In genomic region chr3:126460386-126460785, GRCh38 we compare ENCODE assay signal across 23 cellular contexts. TPM values are rescaled to one million over a fixed set of nuclear protein-coding genes. Genes with fewer than 3 reads are reported as not detected.
"Had no signal": no experiment of that assay in that cellular context is flagged by ENCODE, and none has a peak within 500 bp of the region (broad histone marks: within the 10 kb centered on the region; RNA-seq: fewer than 3 reads in every experiment).

No MANE protein-coding gene starts in this region.

- DNase-seq: activated CD4-positive, alpha-beta T cell treated with anti-CD3 and anti-CD28 coated beads, Interleukin-2, amount 50 U/mL, for 4 hours; activated naive CD4-positive, alpha-beta T cell treated with anti-CD3 and anti-CD28 coated beads for 36 hours; effector memory CD4-positive, alpha-beta T cell; esophagus squamous epithelium; left cardiac atrium; lower lobe of right lung; stimulated activated CD4-positive, alpha-beta T cell treated with anti-CD3 and anti-CD28 coated beads, Interleukin-12 subunit alpha, Interleukin-12 subunit beta, amount 100 ng/mL, for 4 hours; stimulated activated CD4-positive, alpha-beta T cell treated with anti-CD3 and anti-CD28 coated beads, Interleukin-1b, Interleukin-23, amount 100 ng/mL, for 48 hours; transverse colon; WERI-Rb-1 had no signal

- H3K4me1 ChIP-seq: adrenal gland, neural progenitor cell, transverse colon, vagina had no signal

- H3K9me3 ChIP-seq: adrenal gland, esophagus squamous epithelium, lower lobe of right lung, pancreas, transverse colon, vagina had no signal

- H3K9me3 Mint-ChIP-seq: activated naive CD4-positive, alpha-beta T cell treated with anti-CD3 and anti-CD28 coated beads for 36 hours; activated T-helper 17 cell treated with anti-CD3 and anti-CD28 coated beads, Interleukin-2, amount 50 U/mL, for 72 hours; dendritic cell treated with granulocyte-macrophage colony-stimulating factor and Interleukin-4, amounts not matched to agents 40 ng/mL and 50 ng/mL, for 4 days; neural progenitor cell; stimulated activated naive CD8-positive, alpha-beta T cell treated with anti-CD3 and anti-CD28 coated beads, Interleukin-15, Interleukin-2, amounts not matched to agents 100 ng/mL and 50 ng/mL, for 24 hours had no signal

- H3K27me3 ChIP-seq: adrenal gland, esophagus squamous epithelium, neural progenitor cell, pancreas, transverse colon, vagina had no signal

- H3K27ac ChIP-seq: adrenal gland, esophagus squamous epithelium, lower lobe of right lung, neural progenitor cell, transverse colon, vagina, WERI-Rb-1 had no signal

- H3K27me3 Mint-ChIP-seq: activated T-helper 17 cell treated with anti-CD3 and anti-CD28 coated beads, Interleukin-2, amount 50 U/mL, for 72 hours; dendritic cell treated with granulocyte-macrophage colony-stimulating factor and Interleukin-4, amounts not matched to agents 40 ng/mL and 50 ng/mL, for 4 days; stimulated activated naive CD8-positive, alpha-beta T cell treated with anti-CD3 and anti-CD28 coated beads, Interleukin-15, Interleukin-2, amounts not matched to agents 100 ng/mL and 50 ng/mL, for 24 hours had no signal

- H3K4me3 ChIP-seq: adrenal gland, esophagus squamous epithelium, lower lobe of right lung, neural progenitor cell, transverse colon, vagina had no signal

- H3K4me3 Mint-ChIP-seq: activated naive CD4-positive, alpha-beta T cell treated with anti-CD3 and anti-CD28 coated beads for 36 hours; activated T-helper 17 cell treated with anti-CD3 and anti-CD28 coated beads, Interleukin-2, amount 50 U/mL, for 72 hours; dendritic cell treated with granulocyte-macrophage colony-stimulating factor and Interleukin-4, amounts not matched to agents 40 ng/mL and 50 ng/mL, for 4 days; neural progenitor cell; stimulated activated naive CD8-positive, alpha-beta T cell treated with anti-CD3 and anti-CD28 coated beads, Interleukin-15, Interleukin-2, amounts not matched to agents 100 ng/mL and 50 ng/mL, for 24 hours had no signal

- H3K27ac Mint-ChIP-seq: activated naive CD4-positive, alpha-beta T cell treated with anti-CD3 and anti-CD28 coated beads for 36 hours; activated T-helper 17 cell treated with anti-CD3 and anti-CD28 coated beads, Interleukin-2, amount 50 U/mL, for 72 hours; dendritic cell treated with granulocyte-macrophage colony-stimulating factor and Interleukin-4, amounts not matched to agents 40 ng/mL and 50 ng/mL, for 4 days; neural progenitor cell; stimulated activated naive CD8-positive, alpha-beta T cell treated with anti-CD3 and anti-CD28 coated beads, Interleukin-15, Interleukin-2, amounts not matched to agents 100 ng/mL and 50 ng/mL, for 24 hours had no signal

- ATAC-seq: activated T-helper 17 cell treated with anti-CD3 and anti-CD28 coated beads, Interleukin-2, amount 50 U/mL, for 72 hours; left cardiac atrium; lower lobe of right lung had no signal

RNA-seq across cellular contexts. Expression of gene UROC1, which starts 57.2 kb away (rescaled TPM):
- total RNA-seq: activated CD8-positive, alpha-beta memory T cell treated with anti-CD3 and anti-CD28 coated beads for 36 hours; activated naive CD4-positive, alpha-beta T cell treated with anti-CD3 and anti-CD28 coated beads for 36 hours; activated T-helper 17 cell treated with anti-CD3 and anti-CD28 coated beads, Interleukin-2, amount 50 U/mL, for 72 hours; astrocyte; bronchial epithelial cell; esophagus squamous epithelium; glomerular endothelial cell; left cardiac atrium; lower lobe of right lung; myocyte; pancreas; T-helper 2 cell treated with Interferon-gamma antibody and Interleukin-4, amounts not matched to agents 100 ng/mL and 5 ng/mL, for 36 hours; transverse colon; vagina had no signal
